In genomic region chr15:99556578-99556977, GRCh38 we compare ENCODE assay signal across 22 cellular contexts. TPM values are rescaled to one million over a fixed set of nuclear protein-coding genes. Genes with fewer than 3 reads are reported as not detected.
DNase-seq lines count a peak whose midpoint lies in the region; ATAC-seq and TF ChIP-seq lines count a peak whose summit lies in the region.
"Had no signal": no experiment of that assay in that cellular context is flagged by ENCODE, and none has a peak within 500 bp of the region (broad histone marks: within the 10 kb centered on the region; RNA-seq: fewer than 3 reads in every experiment).

No MANE protein-coding gene starts in this region.

- H3K4me3 Mint-ChIP-seq in activated B cell treated with CpG ODN at 0.5 μM for 24 hours (no peak overlapping the region), memory B cell (no peak overlapping the region), type B pancreatic cell (no peak overlapping the region)
- H3K4me3 Mint-ChIP-seq: CD4-positive, CD25-positive, alpha-beta regulatory T cell; CD8-positive, alpha-beta T cell; GM23338; HFFc6 had no signal

- no peaks in the 10 kb centered on the region for H3K9me3 Mint-ChIP-seq in activated B cell treated with CpG ODN at 0.5 μM for 24 hours
- no peaks in the 10 kb centered on the region for H3K9me3 Mint-ChIP-seq in memory B cell
- no peaks in the 10 kb centered on the region for H3K9me3 Mint-ChIP-seq in type B pancreatic cell
- H3K9me3 Mint-ChIP-seq: CD4-positive, CD25-positive, alpha-beta regulatory T cell; CD8-positive, alpha-beta T cell; GM23338; HFFc6 had no signal

- H3K36me3 ChIP-seq in BLaER1 (no peaks in the 10 kb centered on the region), vagina (no peaks in the 10 kb centered on the region)
- H3K36me3 ChIP-seq: HAP-1 had no signal

- H3K27ac ChIP-seq in BLaER1 (no peak overlapping the region), vagina (peak overlapping the region; percentile 22)
- H3K27ac ChIP-seq: A549, C4-2B had no signal

- H3K27ac Mint-ChIP-seq in activated B cell treated with CpG ODN at 0.5 μM for 24 hours: peak overlapping the region; percentile 73
- H3K27ac Mint-ChIP-seq in memory B cell: peak overlapping the region; percentile 69
- no peak overlapping the region for H3K27ac Mint-ChIP-seq in type B pancreatic cell
- H3K27ac Mint-ChIP-seq: CD4-positive, CD25-positive, alpha-beta regulatory T cell; CD8-positive, alpha-beta T cell; GM23338; HFFc6 had no signal

- TF ChIP-seq CTCF in activated B cell treated with CpG ODN at 0.5 μM for 24 hours (IDR thresholded peaks at IDR 0.05) (no peak), vagina (IDR thresholded peaks at IDR 0.05) (no peak), type B pancreatic cell (conservative IDR thresholded peaks at IDR 0.05) (no peak)

- H3K36me3 Mint-ChIP-seq in activated B cell treated with CpG ODN at 0.5 μM for 24 hours (ENCODE audit: low read depth): no peaks in the 10 kb centered on the region
- H3K36me3 Mint-ChIP-seq in memory B cell: no peaks in the 10 kb centered on the region
- no peaks in the 10 kb centered on the region for H3K36me3 Mint-ChIP-seq in type B pancreatic cell
- H3K36me3 Mint-ChIP-seq: CD4-positive, CD25-positive, alpha-beta regulatory T cell; CD8-positive, alpha-beta T cell had no signal

- H3K4me1 ChIP-seq in BLaER1 (peaks cover 12% of the 10 kb centered on the region), vagina (peaks cover 18% of the 10 kb centered on the region)
- H3K4me1 ChIP-seq: A549, Caco-2, HAP-1 had no signal

- peak overlapping the region; percentile 1; the same call in 1 of the 2 replicates for H3K4me2 ChIP-seq in BLaER1
- H3K4me2 ChIP-seq: A549, GM23338 had no signal

- no peaks in the 10 kb centered on the region for H3K27me3 Mint-ChIP-seq in activated B cell treated with CpG ODN at 0.5 μM for 24 hours
- H3K27me3 Mint-ChIP-seq in memory B cell: no peaks in the 10 kb centered on the region
- H3K27me3 Mint-ChIP-seq in type B pancreatic cell: peaks cover 3% of the 10 kb centered on the region

- CTCF ChIA-PET in activated B cell treated with CpG ODN at 0.5 μM for 24 hours (lab: Charles Lee): interaction anchor here (0.8 to 0.9 kb wide), 2 partner anchors 148 kb away, joined by 3 to 5 read pairs; no protein-coding TSS in a partner anchor

- POLR2A ChIA-PET in activated B cell treated with CpG ODN at 0.5 μM for 24 hours (lab: Charles Lee): interaction anchor here (0.7 to 2.3 kb wide), 6 partner anchors 8 to 177 kb away, joined by 3 to 12 read pairs (median 6); partner anchors contain the start of gene LYSMD4

- intact Hi-C loops in activated B cell treated with CpG ODN at 0.5 μM for 24 hours (cut with micrococcal nuclease): loop anchor here (1.0 kb wide), 1 partner anchor 8 kb away; no protein-coding TSS in a partner anchor
- intact Hi-C loops in vagina (cut with DNase I): no loop called here

- no peaks in the 10 kb centered on the region for H3K27me3 ChIP-seq in BLaER1
- no peaks in the 10 kb centered on the region for H3K27me3 ChIP-seq in vagina

- H3K4me1 Mint-ChIP-seq in activated B cell treated with CpG ODN at 0.5 μM for 24 hours: peaks cover 34% of the 10 kb centered on the region
- H3K4me1 Mint-ChIP-seq in memory B cell: peaks cover 30% of the 10 kb centered on the region
- peaks cover 5% of the 10 kb centered on the region for H3K4me1 Mint-ChIP-seq in type B pancreatic cell (ENCODE audit: unreplicated experiment)
- H3K4me1 Mint-ChIP-seq: GM23338 had no signal

- H3K9me3 ChIP-seq in BLaER1: no peaks in the 10 kb centered on the region
- H3K9me3 ChIP-seq in vagina: no peaks in the 10 kb centered on the region
- H3K9me3 ChIP-seq: A549, Caco-2, HAP-1 had no signal

- TF ChIP-seq POLR2A in vagina (IDR thresholded peaks at IDR 0.05): no peak

- ATAC-seq in activated B cell treated with CpG ODN at 0.5 μM for 24 hours (ENCODE audit: low read depth) (no peak), memory B cell (ENCODE audit: low read depth) (no peak), HG03135 (IDR thresholded peaks at IDR 0.05; ENCODE audit: unreplicated experiment) (no peak)
- ATAC-seq: A549; CD8-positive, alpha-beta T cell; GM12878; GM23338 had no signal

- H3K4me3 ChIP-seq in BLaER1: no peak overlapping the region
- no peak overlapping the region for H3K4me3 ChIP-seq in vagina
- H3K4me3 ChIP-seq: A549, GM12878, GM23338, HAP-1 had no signal

- H3K9ac ChIP-seq in BLaER1: no peak overlapping the region

- DNase-seq in activated B cell treated with CpG ODN at 0.5 μM for 24 hours (no peak), memory B cell (ENCODE audit: low spot score in 2 of 2) (no peak), vagina (ENCODE audit: extremely low spot score in 2 of 2) (no peak), MV-4-11 (lab: John Stamatoyannopoulos, UW) (no peak), type B pancreatic cell (ENCODE audit: extremely low spot score, unreplicated experiment) (no peak)
- DNase-seq: 8988T; ACHN; AML-193; Caco-2; CD4-positive, CD25-positive, alpha-beta regulatory T cell; CD8-positive, alpha-beta T cell; DMS153; EL; GDM1; HFFc6 had no signal

- H4K20me1 ChIP-seq in BLaER1: no peaks in the 10 kb centered on the region

RNA-seq across cellular contexts. Expression of gene MEF2A, which starts 9.2 kb away (rescaled TPM):
- total RNA-seq in activated B cell treated with CpG ODN at 0.5 μM for 24 hours (75.7 and 88.3 TPM in 2 replicates), vagina (51.3 TPM), type B pancreatic cell (ENCODE audit: low replicate concordance) (26.0 and 30.8 TPM in 2 replicates)
